26 cellular contexts compared by ENCODE assay signal in the genomic region with DNA sequence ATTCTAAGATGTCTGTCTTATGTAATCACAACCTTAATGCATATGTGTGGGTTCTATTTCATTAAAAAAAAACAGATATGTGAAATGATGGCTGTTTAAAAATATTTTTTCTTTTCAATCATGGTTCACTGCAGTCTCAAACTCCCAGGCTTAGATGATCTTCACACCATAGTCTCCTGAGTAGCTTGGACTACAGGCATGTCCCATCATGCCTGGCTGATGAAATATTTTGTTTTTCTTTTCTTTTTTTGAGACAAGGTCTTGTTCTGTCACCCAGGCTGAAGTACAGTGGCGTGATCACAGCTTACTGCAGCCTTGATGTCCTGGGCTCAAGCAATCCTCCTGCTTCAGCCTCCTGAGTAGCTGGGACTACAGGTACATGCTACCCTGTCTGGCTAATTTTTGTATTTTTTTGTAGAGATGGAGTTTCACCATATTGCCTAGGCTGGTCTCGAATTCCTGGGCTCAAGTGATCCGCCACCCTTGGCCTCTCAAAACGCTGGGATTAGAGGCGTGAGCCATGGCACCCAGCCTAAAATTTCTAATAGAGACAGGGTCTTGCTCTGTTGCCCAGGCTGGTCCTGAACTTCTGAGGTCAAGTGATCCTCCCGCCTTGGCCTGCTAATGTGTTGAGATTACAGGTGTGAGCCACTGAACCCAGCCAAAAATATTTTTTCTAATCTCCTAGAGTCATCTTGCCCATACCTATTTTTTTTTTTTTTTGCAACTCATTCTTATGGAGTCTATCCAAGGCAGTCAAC.
DNase-seq lines count a peak whose midpoint lies in the region; ATAC-seq and TF ChIP-seq lines count a peak whose summit lies in the region.
"Had no signal": no experiment of that assay in that cellular context is flagged by ENCODE, and none has a peak within 500 bp of the region (broad histone marks: within the 10 kb centered on the region; RNA-seq: fewer than 3 reads in every experiment).

No MANE protein-coding gene starts in this region.

- TF ChIP-seq RAD21 in HCT116 (IDR thresholded peaks at IDR 0.05; ENCODE audit: low read depth) = no peak

- ATAC-seq in HCT116 (no peak), esophagus mucosa (peak; percentile 21), gastrocnemius medialis (no peak), GM18907 (IDR thresholded peaks at IDR 0.05; ENCODE audit: unreplicated experiment) (no peak)

- H3K9me3 ChIP-seq in HCT116 (ENCODE audit: control insufficient read depth in 1 of 2, insufficient read depth in 1 of 2, low read depth in 1 of 2, low read length in 2 of 2) = no peaks in the 10 kb centered on the region
- no peaks in the 10 kb centered on the region for H3K9me3 ChIP-seq in SK-N-MC (ENCODE audit: low read depth, low read length)
- no peaks in the 10 kb centered on the region for H3K9me3 ChIP-seq in gastrocnemius medialis
- H3K9me3 ChIP-seq: ascending aorta, BLaER1, HAP-1, stomach, tibial nerve had no signal

- POLR2A ChIA-PET in HCT116 (lab: Charles Lee) = interaction anchor here (3.7 kb wide), 1 partner anchor 109 kb away, joined by 44 read pairs; a partner anchor contains a TSS

- intact Hi-C loops in HCT116 (cut with micrococcal nuclease) = loop anchor here (10.0 kb wide), 3 partner anchors 389 to 579 kb away; a partner anchor contains a TSS
- intact Hi-C loops in gastrocnemius medialis (cut with DNase I; ENCODE audit: low total_unique reads) = loop anchor here (5.0 kb wide), 2 partner anchors 46 to 166 kb away; no protein-coding TSS in a partner anchor

- H3K9me2 ChIP-seq in HCT116 (ENCODE audit: insufficient read depth) = no peaks in the 10 kb centered on the region

- no peak for TF ChIP-seq CTCF in HCT116 (IDR thresholded peaks at IDR 0.05 in 2 of 3, conservative IDR thresholded peaks at IDR 0.05 in 1 of 3; ENCODE audit: borderline replicate concordance in 1 of 3, insufficient read depth in 1 of 3, low read depth in 2 of 3, low read length in 2 of 3)
- no peak for TF ChIP-seq CTCF in gastrocnemius medialis (IDR thresholded peaks at IDR 0.05 in 4 of 5, conservative IDR thresholded peaks at IDR 0.05 in 1 of 5)
- no peak for TF ChIP-seq CTCF in foreskin fibroblast (IDR thresholded peaks at IDR 0.05; ENCODE audit: low read depth, low read length)

- H3K36me3 ChIP-seq in HCT116 (ENCODE audit: control insufficient read depth in 1 of 2, insufficient read depth in 2 of 2, low read length in 2 of 2) (no peaks in the 10 kb centered on the region), SK-N-MC (ENCODE audit: insufficient read depth, low read length) (no peaks in the 10 kb centered on the region), gastrocnemius medialis (no peaks in the 10 kb centered on the region)
- H3K36me3 ChIP-seq: ascending aorta, BLaER1, HAP-1, stomach, tibial nerve had no signal

- no TSS peak for BruUV-seq in HCT116 (replicated peaks; lab: Mats Ljungman, UMichigan)

- H3K4me1 ChIP-seq in HCT116 (ENCODE audit: control insufficient read depth in 1 of 2, insufficient read depth in 2 of 2, low read length in 2 of 2) (peaks cover 0 to 16% of the 10 kb centered on the region in 2 experiments; a peak in 2 of 4 replicates), gastrocnemius medialis (peaks cover 8 to 11% of the 10 kb centered on the region in 2 donors)
- H3K4me1 ChIP-seq: BLaER1, HAP-1 had no signal

- in situ Hi-C loops in gastrocnemius medialis (cut with MboI; ENCODE audit: low sequenced_read_pairs in 4 of 4) = loop anchor here (5.0 to 25.0 kb wide), 8 partner anchors 126 to 951 kb away; a partner anchor contains a TSS

- no peak overlapping the region for H3K9ac ChIP-seq in HCT116 (ENCODE audit: low read length)
- H3K9ac ChIP-seq in SK-N-MC (ENCODE audit: insufficient read length) = no peak overlapping the region
- H3K9ac ChIP-seq: BLaER1 had no signal

- DNase-seq in HCT116 (ENCODE audit: low read depth, low spot score) = no peak
- DNase-seq in SK-N-MC (ENCODE audit: low read depth, low spot score) = no peak
- DNase-seq in gastrocnemius medialis = no peak
- DNase-seq in central memory CD4-positive, alpha-beta T cell = no peak
- no peak for DNase-seq in foreskin fibroblast
- DNase-seq: activated CD8-positive, alpha-beta T cell treated with anti-CD3 and anti-CD28 coated beads for 36 hours; activated T-cell treated with anti-CD3 and anti-CD28 coated beads for 4 hours; cortex of kidney; effector memory CD8-positive, alpha-beta T cell; Kasumi-1; left cardiac atrium; NCI-H1417 treated with DMSO at 0.1 percent for 48 hours; NCI-H2029 treated with DMSO at 0.1 percent for 48 hours; NCI-H524 treated with DMSO at 0.1 percent for 48 hours; NK-92 treated with Interleukin-12 subunit alpha and Interleukin-12 subunit beta, amount 100 ng/mL, for 24 hours; PC-3; stimulated activated CD4-positive, alpha-beta T cell treated with anti-CD3 and anti-CD28 coated beads, Interleukin-12 subunit alpha, Interleukin-12 subunit beta, amount 100 ng/mL, for 4 hours; stimulated activated CD4-positive, alpha-beta T cell treated with anti-CD3 and anti-CD28 coated beads, Interleukin-4, amount 100 ng/mL, for 1 hour; stomach; T-helper 2 cell had no signal

- H3K4me3 ChIP-seq in HCT116 (replicated peaks in 1 of 2; ENCODE audit: low read depth in 1 of 2, low read length in 2 of 2) = no peak overlapping the region
- H3K4me3 ChIP-seq in SK-N-MC = no peak overlapping the region
- no peak overlapping the region for H3K4me3 ChIP-seq in gastrocnemius medialis
- no peak overlapping the region for H3K4me3 ChIP-seq in foreskin fibroblast (ENCODE audit: low read depth in 1 of 2, low read length in 2 of 2)
- H3K4me3 ChIP-seq: BLaER1, HAP-1, stomach, tibial nerve had no signal

- H3K79me2 ChIP-seq in HCT116 (ENCODE audit: insufficient read depth, low read length) = no peaks in the 10 kb centered on the region

- H3K27me3 ChIP-seq in HCT116 (ENCODE audit: insufficient read depth, low read length) (no peaks in the 10 kb centered on the region), gastrocnemius medialis (no peaks in the 10 kb centered on the region)
- H3K27me3 ChIP-seq: ascending aorta, BLaER1, stomach, tibial nerve had no signal

- H3K27ac ChIP-seq in HCT116 (ENCODE audit: low read depth, low read length) = no peak overlapping the region
- H3K27ac ChIP-seq in SK-N-MC = 0 out of 2 replicates have a peak overlapping the region, but pooled peaks have one; percentile 39
- peak overlapping the region in 3 of 4 donors; percentile 54 to 82 (median 75) for H3K27ac ChIP-seq in gastrocnemius medialis
- H3K27ac ChIP-seq: BLaER1, stomach, tibial nerve had no signal

- H2AFZ ChIP-seq in HCT116 (ENCODE audit: low read depth, low read length, poor library complexity, severe bottlenecking) = peak overlapping the region; percentile 98

- RAD21 ChIA-PET in HCT116 (lab: Charles Lee; ENCODE audit: low non-redundant PET in 1 of 2, low total read pairs in 2 of 2, uncharacterized antibody in 2 of 2, unreplicated experiment in 2 of 2) = interaction anchor here in 1 of 2 experiments (1.4 kb wide), 1 partner anchor 109 kb away, joined by 5 read pairs; a partner anchor contains a TSS

- no peak for TF ChIP-seq POLR2A in HCT116 (IDR thresholded peaks at IDR 0.05; ENCODE audit: borderline replicate concordance, extremely low read depth, insufficient read depth, insufficient read length)
- no peak for TF ChIP-seq POLR2A in gastrocnemius medialis (IDR thresholded peaks at IDR 0.05)

- H3K4me2 ChIP-seq in HCT116 (ENCODE audit: low read length) = no peak overlapping the region
- H3K4me2 ChIP-seq: BLaER1 had no signal

- no peaks in the 10 kb centered on the region for H4K20me1 ChIP-seq in HCT116 (ENCODE audit: insufficient read depth)
- H4K20me1 ChIP-seq: BLaER1 had no signal

- CTCF ChIA-PET in HCT116 (lab: Charles Lee) = interaction anchor here (1.1 to 2.7 kb wide), 4 partner anchors 12 to 382 kb away, joined by 3 to 29 read pairs (median 6); a partner anchor contains a TSS

TF ChIP-seq in HCT116, 20 proteins besides CTCF, POLR2A, EP300 and RAD21 (continues in another document):
- TF ChIP-seq YY1 (IDR thresholded peaks at IDR 0.05; ENCODE audit: extremely low read depth, insufficient replicate concordance, low read depth, low read length) (no peak), ZNF274 (IDR thresholded peaks at IDR 0.05; ENCODE audit: low read depth, low read length) (no peak), JUND (IDR thresholded peaks at IDR 0.05) (no peak), ZFX (IDR thresholded peaks at IDR 0.05) (no peak), FOSL1 (IDR thresholded peaks at IDR 0.05; ENCODE audit: low read depth) (no peak), SP1 (IDR thresholded peaks at IDR 0.05; ENCODE audit: low read depth) (no peak), ELF1 (IDR thresholded peaks at IDR 0.05; ENCODE audit: borderline replicate concordance, low read depth) (no peak), POLR2AphosphoS5 (IDR thresholded peaks at IDR 0.05; ENCODE audit: low read depth, low read length) (no peak), CEBPB (IDR thresholded peaks at IDR 0.05; ENCODE audit: low read depth) (no peak), EGR1 (IDR thresholded peaks at IDR 0.05; ENCODE audit: low read depth) (no peak), TCF7L2 (IDR thresholded peaks at IDR 0.05; ENCODE audit: borderline replicate concordance, extremely low read depth, insufficient read depth, insufficient read length) (no peak)
- TF ChIP-seq, protein P1, sequence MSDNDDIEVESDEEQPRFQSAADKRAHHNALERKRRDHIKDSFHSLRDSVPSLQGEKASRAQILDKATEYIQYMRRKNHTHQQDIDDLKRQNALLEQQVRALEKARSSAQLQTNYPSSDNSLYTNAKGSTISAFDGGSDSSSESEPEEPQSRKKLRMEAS (IDR thresholded peaks at IDR 0.05) = no peak
- TF ChIP-seq, protein P2, sequence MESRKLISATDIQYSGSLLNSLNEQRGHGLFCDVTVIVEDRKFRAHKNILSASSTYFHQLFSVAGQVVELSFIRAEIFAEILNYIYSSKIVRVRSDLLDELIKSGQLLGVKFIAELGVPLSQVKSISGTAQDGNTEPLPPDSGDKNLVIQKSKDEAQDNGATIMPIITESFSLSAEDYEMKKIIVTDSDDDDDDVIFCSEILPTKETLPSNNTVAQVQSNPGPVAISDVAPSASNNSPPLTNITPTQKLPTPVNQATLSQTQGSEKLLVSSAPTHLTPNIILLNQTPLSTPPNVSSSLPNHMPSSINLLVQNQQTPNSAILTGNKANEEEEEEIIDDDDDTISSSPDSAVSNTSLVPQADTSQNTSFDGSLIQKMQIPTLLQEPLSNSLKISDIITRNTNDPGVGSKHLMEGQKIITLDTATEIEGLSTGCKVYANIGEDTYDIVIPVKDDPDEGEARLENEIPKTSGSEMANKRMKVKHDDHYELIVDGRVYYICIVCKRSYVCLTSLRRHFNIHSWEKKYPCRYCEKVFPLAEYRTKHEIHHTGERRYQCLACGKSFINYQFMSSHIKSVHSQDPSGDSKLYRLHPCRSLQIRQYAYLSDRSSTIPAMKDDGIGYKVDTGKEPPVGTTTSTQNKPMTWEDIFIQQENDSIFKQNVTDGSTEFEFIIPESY (IDR thresholded peaks at IDR 0.05; ENCODE audit: extremely low read depth, insufficient replicate concordance, low read length) = no peak
- TF ChIP-seq, protein P3, sequence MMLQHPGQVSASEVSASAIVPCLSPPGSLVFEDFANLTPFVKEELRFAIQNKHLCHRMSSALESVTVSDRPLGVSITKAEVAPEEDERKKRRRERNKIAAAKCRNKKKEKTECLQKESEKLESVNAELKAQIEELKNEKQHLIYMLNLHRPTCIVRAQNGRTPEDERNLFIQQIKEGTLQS (IDR thresholded peaks at IDR 0.05) = no peak
